Comparison of ENCODE assay signal across 2 cellular contexts in the genomic region with DNA sequence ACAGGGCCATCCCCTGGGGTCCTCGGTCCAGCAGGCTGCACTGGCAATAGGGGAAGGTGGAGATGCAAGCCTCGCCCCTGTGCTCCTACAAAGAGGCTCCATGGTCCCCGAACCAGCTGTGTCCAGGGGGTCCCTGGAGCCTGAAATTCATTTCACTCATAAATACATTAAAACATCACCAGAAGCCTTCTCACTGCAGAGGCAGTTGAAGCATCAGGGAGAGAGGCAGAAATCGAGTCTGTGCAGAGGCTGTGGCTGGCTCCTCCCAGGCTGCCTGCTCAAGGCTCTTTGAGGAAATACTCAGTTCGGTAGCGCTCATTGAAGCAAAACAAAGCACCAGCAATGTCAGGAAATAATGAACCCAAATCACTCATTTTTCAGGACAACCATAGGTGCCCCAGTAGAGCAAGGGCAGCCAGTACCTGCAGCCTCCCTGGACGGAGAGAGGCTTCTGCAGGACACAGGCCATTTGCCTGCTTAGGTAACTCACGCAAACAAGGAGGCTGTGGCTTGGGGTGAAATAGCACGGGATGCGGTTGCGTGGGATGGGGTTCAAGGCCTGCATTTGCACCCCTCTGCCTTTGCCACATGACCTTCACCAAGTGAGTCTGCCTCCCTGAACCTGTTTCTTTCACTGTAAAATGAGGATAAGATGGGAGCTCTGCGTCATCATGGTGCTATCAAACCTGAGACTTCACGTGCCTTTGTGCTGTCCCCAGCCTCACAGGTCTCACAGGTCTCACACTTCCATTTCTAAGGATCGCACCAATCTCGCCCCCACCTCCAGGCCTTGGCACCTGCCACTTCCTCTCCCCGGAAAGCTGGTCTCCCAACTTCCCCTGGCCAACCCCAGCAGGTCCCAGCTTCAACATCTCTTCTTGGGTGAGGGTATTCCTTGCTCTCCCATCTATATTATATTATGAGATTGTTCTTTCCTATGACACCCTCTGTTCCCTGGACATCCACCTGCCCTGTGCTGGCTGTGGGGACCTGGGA.
TF ChIP-seq lines count a peak whose summit lies in the region.

No MANE protein-coding gene starts in this region.

TF ChIP-seq in SK-N-SH, 30 proteins besides CTCF, POLR2A, EP300 and RAD21 (continued from another document):
- TF ChIP-seq SMC3 (IDR thresholded peaks at IDR 0.05; ENCODE audit: low read depth, low read length) (no peak), MAX (IDR thresholded peaks at IDR 0.05; ENCODE audit: low read depth) (no peak), REST (IDR thresholded peaks at IDR 0.05; ENCODE audit: low read depth, low read length) (no peak), NRF1 (IDR thresholded peaks at IDR 0.05; ENCODE audit: low read depth, low read length) (no peak), FOSL2 (IDR thresholded peaks at IDR 0.05; ENCODE audit: borderline replicate concordance, low read depth) (no peak), RCOR1 (IDR thresholded peaks at IDR 0.05; ENCODE audit: low read length) (no peak), MEF2A (IDR thresholded peaks at IDR 0.05; ENCODE audit: borderline replicate concordance, low read depth) (no peak), FOXM1 (IDR thresholded peaks at IDR 0.05; ENCODE audit: low read depth) (no peak), JUND (IDR thresholded peaks at IDR 0.05) (no peak), RXRA (IDR thresholded peaks at IDR 0.05; ENCODE audit: borderline replicate concordance, low read depth) (no peak), NFIC (IDR thresholded peaks at IDR 0.05; ENCODE audit: borderline replicate concordance) (no peak), GATA2 (CRISPR knock-in tag; IDR thresholded peaks at IDR 0.05) (no peak), CHD2 (IDR thresholded peaks at IDR 0.05; ENCODE audit: low read length, partially characterized antibody) (no peak)
- TF ChIP-seq, protein P1, sequence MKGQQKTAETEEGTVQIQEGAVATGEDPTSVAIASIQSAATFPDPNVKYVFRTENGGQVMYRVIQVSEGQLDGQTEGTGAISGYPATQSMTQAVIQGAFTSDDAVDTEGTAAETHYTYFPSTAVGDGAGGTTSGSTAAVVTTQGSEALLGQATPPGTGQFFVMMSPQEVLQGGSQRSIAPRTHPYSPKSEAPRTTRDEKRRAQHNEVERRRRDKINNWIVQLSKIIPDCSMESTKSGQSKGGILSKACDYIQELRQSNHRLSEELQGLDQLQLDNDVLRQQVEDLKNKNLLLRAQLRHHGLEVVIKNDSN (IDR thresholded peaks at IDR 0.05; ENCODE audit: borderline replicate concordance, low read depth) = no peak
- TF ChIP-seq, protein P2, sequence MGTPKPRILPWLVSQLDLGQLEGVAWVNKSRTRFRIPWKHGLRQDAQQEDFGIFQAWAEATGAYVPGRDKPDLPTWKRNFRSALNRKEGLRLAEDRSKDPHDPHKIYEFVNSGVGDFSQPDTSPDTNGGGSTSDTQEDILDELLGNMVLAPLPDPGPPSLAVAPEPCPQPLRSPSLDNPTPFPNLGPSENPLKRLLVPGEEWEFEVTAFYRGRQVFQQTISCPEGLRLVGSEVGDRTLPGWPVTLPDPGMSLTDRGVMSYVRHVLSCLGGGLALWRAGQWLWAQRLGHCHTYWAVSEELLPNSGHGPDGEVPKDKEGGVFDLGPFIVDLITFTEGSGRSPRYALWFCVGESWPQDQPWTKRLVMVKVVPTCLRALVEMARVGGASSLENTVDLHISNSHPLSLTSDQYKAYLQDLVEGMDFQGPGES (IDR thresholded peaks at IDR 0.05; ENCODE audit: low read depth, low read length) = no peak
TF ChIP-seq in SK-N-SH: peak in this region for 0.

TF ChIP-seq in SK-N-SH treated with all-trans-retinoic acid at 6 μM for 48 hours, 23 proteins besides CTCF, POLR2A, EP300 and RAD21 (continued from another document):
- TF ChIP-seq, protein P3, sequence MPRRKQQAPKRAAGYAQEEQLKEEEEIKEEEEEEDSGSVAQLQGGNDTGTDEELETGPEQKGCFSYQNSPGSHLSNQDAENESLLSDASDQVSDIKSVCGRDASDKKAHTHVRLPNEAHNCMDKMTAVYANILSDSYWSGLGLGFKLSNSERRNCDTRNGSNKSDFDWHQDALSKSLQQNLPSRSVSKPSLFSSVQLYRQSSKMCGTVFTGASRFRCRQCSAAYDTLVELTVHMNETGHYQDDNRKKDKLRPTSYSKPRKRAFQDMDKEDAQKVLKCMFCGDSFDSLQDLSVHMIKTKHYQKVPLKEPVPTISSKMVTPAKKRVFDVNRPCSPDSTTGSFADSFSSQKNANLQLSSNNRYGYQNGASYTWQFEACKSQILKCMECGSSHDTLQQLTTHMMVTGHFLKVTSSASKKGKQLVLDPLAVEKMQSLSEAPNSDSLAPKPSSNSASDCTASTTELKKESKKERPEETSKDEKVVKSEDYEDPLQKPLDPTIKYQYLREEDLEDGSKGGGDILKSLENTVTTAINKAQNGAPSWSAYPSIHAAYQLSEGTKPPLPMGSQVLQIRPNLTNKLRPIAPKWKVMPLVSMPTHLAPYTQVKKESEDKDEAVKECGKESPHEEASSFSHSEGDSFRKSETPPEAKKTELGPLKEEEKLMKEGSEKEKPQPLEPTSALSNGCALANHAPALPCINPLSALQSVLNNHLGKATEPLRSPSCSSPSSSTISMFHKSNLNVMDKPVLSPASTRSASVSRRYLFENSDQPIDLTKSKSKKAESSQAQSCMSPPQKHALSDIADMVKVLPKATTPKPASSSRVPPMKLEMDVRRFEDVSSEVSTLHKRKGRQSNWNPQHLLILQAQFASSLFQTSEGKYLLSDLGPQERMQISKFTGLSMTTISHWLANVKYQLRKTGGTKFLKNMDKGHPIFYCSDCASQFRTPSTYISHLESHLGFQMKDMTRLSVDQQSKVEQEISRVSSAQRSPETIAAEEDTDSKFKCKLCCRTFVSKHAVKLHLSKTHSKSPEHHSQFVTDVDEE (CRISPR knock-in tag; IDR thresholded peaks at IDR 0.05) = no peak
- TF ChIP-seq CREB5 (CRISPR knock-in tag; IDR thresholded peaks at IDR 0.05; ENCODE audit: low read depth) (no peak), ZNF70 (CRISPR knock-in tag; IDR thresholded peaks at IDR 0.05) (no peak), ESRRG (CRISPR knock-in tag; IDR thresholded peaks at IDR 0.05) (no peak), RARB (CRISPR knock-in tag; IDR thresholded peaks at IDR 0.05) (no peak), ARNTL (CRISPR knock-in tag; IDR thresholded peaks at IDR 0.05; ENCODE audit: borderline replicate concordance, low read depth) (no peak)
